12 cellular contexts compared by ENCODE assay signal in genomic region chr12:71731439-71732356, GRCh38. TPM values are rescaled to one million over a fixed set of nuclear protein-coding genes. Genes with fewer than 3 reads are reported as not detected.
DNase-seq lines count a peak whose midpoint lies in the region; ATAC-seq, FAIRE-seq and TF ChIP-seq lines count a peak whose summit lies in the region.
"Had no signal": no experiment of that assay in that cellular context is flagged by ENCODE, and none has a peak within 500 bp of the region (broad histone marks: within the 10 kb centered on the region; RNA-seq: fewer than 3 reads in every experiment).

No MANE protein-coding gene starts in this region.

- BruUV-seq in IMR-90 (replicated peaks; lab: Mats Ljungman, UMichigan), result no TSS peak

- H3K27me3 ChIP-seq in IMR-90 (ENCODE audit: control insufficient read depth, insufficient read depth, low read length), result no peaks in the 10 kb centered on the region
- no peaks in the 10 kb centered on the region for H3K27me3 ChIP-seq in astrocyte (ENCODE audit: insufficient read depth, low read length)
- H3K27me3 ChIP-seq: sigmoid colon had no signal

- FAIRE-seq in astrocyte (lab: Jason Lieb, UNC), result peak; percentile 45

- H3K9ac ChIP-seq in IMR-90 (ENCODE audit: low read depth, low read length) (no peak overlapping the region), astrocyte (ENCODE audit: low read length) (peak overlapping the region; percentile 60)

- peak overlapping the region; percentile 77 for H3K27ac Mint-ChIP-seq in astrocyte (ENCODE audit: unreplicated experiment)
- H3K27ac Mint-ChIP-seq in memory B cell, result no peak overlapping the region

- ATAC-seq in IMR-90 (ENCODE audit: low read depth) (peak; percentile 72), memory B cell (ENCODE audit: low read depth) (peak; percentile 52), HG03354 (IDR thresholded peaks at IDR 0.05; ENCODE audit: poor library complexity, severe bottlenecking, unreplicated experiment) (no peak)

- H3K4me1 ChIP-seq in IMR-90 (ENCODE audit: control insufficient read depth, insufficient read depth, low read length) (no peaks in the 10 kb centered on the region), astrocyte (ENCODE audit: insufficient read depth, low read length) (peaks cover 12% of the 10 kb centered on the region)
- H3K4me1 ChIP-seq: sigmoid colon had no signal

- peak overlapping the region; percentile 57 for H2AK9ac ChIP-seq in IMR-90 (replicated peaks; ENCODE audit: low read depth, low read length, poor library complexity)

- no peak overlapping the region for H3K4me2 ChIP-seq in IMR-90 (ENCODE audit: low read depth, low read length)
- peak overlapping the region; percentile 61 for H3K4me2 ChIP-seq in astrocyte (ENCODE audit: low read length)

- in situ Hi-C loops in IMR-90 (cut with MboI; ENCODE audit: low sequenced_read_pairs), result no loop called here

- no peak overlapping the region for H3K56ac ChIP-seq in IMR-90 (ENCODE audit: extremely low read depth, insufficient read depth, low read length)

- no peaks in the 10 kb centered on the region for H4K20me1 ChIP-seq in IMR-90 (ENCODE audit: insufficient read depth, low read length)
- H4K20me1 ChIP-seq in astrocyte (ENCODE audit: insufficient read depth, low read length), result no peaks in the 10 kb centered on the region

- peak overlapping the region; percentile 28 for H2BK5ac ChIP-seq in IMR-90 (ENCODE audit: low read depth, low read length, poor library complexity, severe bottlenecking)

- DNase-seq in IMR-90 (peak; percentile 80), astrocyte (ENCODE audit: low read depth) (peak; percentile 90), memory B cell (ENCODE audit: low spot score in 2 of 2) (no peak), NCI-H345 treated with DMSO at 0.1 percent for 48 hours (lab: John Stamatoyannopoulos, UW; ENCODE audit: unreplicated experiment) (no peak)
- DNase-seq in activated T-cell treated with anti-CD3 and anti-CD28 coated beads, Interleukin-2, amount 50 U/mL, for 48 hours, result no peak
- no peak for DNase-seq in activated CD4-positive, alpha-beta T cell treated with anti-CD3 and anti-CD28 coated beads for 48 hours
- DNase-seq: DMS79, erythroblast, sigmoid colon had no signal

- peak overlapping the region; percentile 52; the same call in 1 of the 2 replicates for H3K4ac ChIP-seq in IMR-90 (ENCODE audit: low read depth, low read length)

- H3K79me1 ChIP-seq in IMR-90 (ENCODE audit: low read depth in 1 of 2, low read length in 2 of 2), result no peaks in the 10 kb centered on the region

- H3K18ac ChIP-seq in IMR-90 (ENCODE audit: low read depth, low read length), result no peak overlapping the region

- dilution Hi-C loops in IMR-90 (cut with HindIII; ENCODE audit: low sequenced_read_pairs, unreplicated experiment), result no loop called here

- no peak overlapping the region for H3K27ac ChIP-seq in IMR-90 (ENCODE audit: insufficient read depth, low read length)
- H3K27ac ChIP-seq in astrocyte (ENCODE audit: low read depth, low read length), result peak overlapping the region; percentile 86
- H3K27ac ChIP-seq: RWPE1, sigmoid colon had no signal

- H3K23ac ChIP-seq in IMR-90 (ENCODE audit: low read depth, low read length), result no peak overlapping the region

- 77% methylated on average over 8 of the region's 21 CpGs; no CpG with 5 or more reads in 1 of the 2 experiments for WGBS in IMR-90 (ENCODE audit: extremely low coverage in 2 of 2, insufficient read length in 1 of 2), 2 experiments

- H3K14ac ChIP-seq in IMR-90 (replicated peaks; ENCODE audit: low read depth, low read length), result peak overlapping the region; percentile 68; the same call in 1 of the 2 replicates

- H3K36me3 ChIP-seq in IMR-90 (ENCODE audit: control insufficient read depth, insufficient read depth, low read length), result no peaks in the 10 kb centered on the region
- no peaks in the 10 kb centered on the region for H3K36me3 ChIP-seq in astrocyte (ENCODE audit: insufficient read depth, low read length)
- H3K36me3 ChIP-seq: sigmoid colon had no signal

- CTCF ChIA-PET in IMR-90 (lab: Yijun Ruan, JAX), result no interaction called here

- no peak for TF ChIP-seq RAD21 in IMR-90 (IDR thresholded peaks at IDR 0.05; ENCODE audit: low read length)

- H3K4me3 Mint-ChIP-seq in astrocyte (ENCODE audit: unreplicated experiment) (no peak overlapping the region), memory B cell (no peak overlapping the region)

- H3K9me3 ChIP-seq in IMR-90 (ENCODE audit: control insufficient read depth, insufficient read depth, low read length) (no peaks in the 10 kb centered on the region), astrocyte (ENCODE audit: insufficient read depth, low read depth, low read length) (no peaks in the 10 kb centered on the region)
- H3K9me3 ChIP-seq: sigmoid colon had no signal

- no peaks in the 10 kb centered on the region for H3K79me2 ChIP-seq in astrocyte (ENCODE audit: insufficient read depth, low read length)

- no peak for TF ChIP-seq POLR2A in IMR-90 (IDR thresholded peaks at IDR 0.05; ENCODE audit: low read depth, low read length)

- H2BK15ac ChIP-seq in IMR-90 (ENCODE audit: low read depth, low read length), result peak overlapping the region; percentile 12; the same call in 1 of the 3 replicates

- H2BK20ac ChIP-seq in IMR-90 (ENCODE audit: low read depth, low read length), result peak overlapping the region; percentile 72

- H3K9me3 Mint-ChIP-seq in astrocyte (ENCODE audit: unreplicated experiment), result no peaks in the 10 kb centered on the region
- H3K9me3 Mint-ChIP-seq in memory B cell, result no peaks in the 10 kb centered on the region

- no peak overlapping the region for H3K4me3 ChIP-seq in IMR-90 (ENCODE audit: insufficient read depth, low read depth, low read length)
- H3K4me3 ChIP-seq in astrocyte (ENCODE audit: insufficient read depth, low read depth, low read length), result peak overlapping the region; percentile 24
- H3K4me3 ChIP-seq: sigmoid colon had no signal

- peak overlapping the region; percentile 47 to 71; a peak in 2 of 4 replicates for H4K8ac ChIP-seq in IMR-90 (ENCODE audit: low read depth in 2 of 2, low read length in 2 of 2)

- no peaks in the 10 kb centered on the region for H3K9me1 ChIP-seq in IMR-90 (ENCODE audit: insufficient read depth, low read length)

- H3K4me1 Mint-ChIP-seq in astrocyte (ENCODE audit: low read depth, unreplicated experiment) (peaks cover 11% of the 10 kb centered on the region), memory B cell (peaks cover 2% of the 10 kb centered on the region)

- H2BK120ac ChIP-seq in IMR-90 (ENCODE audit: low read depth, low read length), result peak overlapping the region; percentile 75

- POLR2A ChIA-PET in IMR-90 (lab: Charles Lee; ENCODE audit: unreplicated experiment), result no interaction called here

- peak overlapping the region; percentile 38; the same call in 1 of the 2 replicates for H2AK5ac ChIP-seq in IMR-90 (ENCODE audit: low read depth, low read length)

- peak overlapping the region; percentile 36; the same call in 1 of the 2 replicates for H4K5ac ChIP-seq in IMR-90 (ENCODE audit: low read depth, low read length)

- peak; percentile 32; the same call in 2 of the 3 replicates for TF ChIP-seq CTCF in GM12872 (IDR thresholded peaks at IDR 0.05; ENCODE audit: insufficient read depth, low read depth, low read length)
- TF ChIP-seq CTCF in IMR-90 (conservative IDR thresholded peaks at IDR 0.05; ENCODE audit: low read depth, low read length), result no peak
- no peak for TF ChIP-seq CTCF in astrocyte (IDR thresholded peaks at IDR 0.05; ENCODE audit: insufficient read depth, low read depth, low read length)

- H3K27me3 Mint-ChIP-seq in astrocyte (ENCODE audit: low read depth, unreplicated experiment) (no peaks in the 10 kb centered on the region), memory B cell (no peaks in the 10 kb centered on the region)

- H2AFZ ChIP-seq in IMR-90 (replicated peaks; ENCODE audit: low read length, poor library complexity) (peak overlapping the region; percentile 76), astrocyte (ENCODE audit: low read depth, low read length) (peak overlapping the region; percentile 57)

- intact Hi-C loops in IMR-90 (cut with micrococcal nuclease), result no loop called here

- H3K36me3 Mint-ChIP-seq in astrocyte (ENCODE audit: low read depth, unreplicated experiment), result no peaks in the 10 kb centered on the region
- peaks cover 2% of the 10 kb centered on the region for H3K36me3 Mint-ChIP-seq in memory B cell

- H4K91ac ChIP-seq in IMR-90 (ENCODE audit: insufficient read depth, low read depth, low read length), result peak overlapping the region; percentile 58; the same call in 1 of the 2 replicates

TF ChIP-seq in IMR-90, 13 proteins besides CTCF, POLR2A, EP300 and RAD21:
- no peak for TF ChIP-seq RCOR1 (IDR thresholded peaks at IDR 0.05; ENCODE audit: insufficient replicate concordance, low read length)
- TF ChIP-seq BHLHE40 (IDR thresholded peaks at IDR 0.05; ENCODE audit: low read depth, low read length), result peak; percentile 25; the same call in 1 of the 2 replicates

RNA-seq across cellular contexts. Expression of gene RAB21, which starts 23.0 kb away (rescaled TPM):
- total RNA-seq in IMR-90 (2012; rRNA removed) (13.8 and 30.8 TPM in 2 replicates), astrocyte (87.6 and 88.5 TPM in 2 replicates)
- 9.9 and 15.0 TPM in 2 replicates for polyA plus RNA-seq in IMR-90 (2012; rRNA removed)
- 0.41 and 0.46 TPM in 2 replicates for polyA plus RNA-seq in IMR-90 (2012; cell fraction: cytosol; rRNA removed)
- 0.22 and 6.1 TPM in 2 replicates for polyA plus RNA-seq in IMR-90 (2012; cell fraction: nucleus; rRNA removed; ENCODE audit: low replicate concordance)

RNA-seq across cellular contexts. Expression of gene TMEM19, which starts 45.8 kb away (rescaled TPM):
- total RNA-seq in IMR-90 (2012; rRNA removed) (28.7 and 43.9 TPM in 2 replicates), astrocyte (22.6 and 25.8 TPM in 2 replicates)
- 8.9 and 11.4 TPM in 2 replicates for polyA plus RNA-seq in IMR-90 (2012; rRNA removed)
- 1.1 and 3.1 TPM in 2 replicates for polyA plus RNA-seq in IMR-90 (2012; cell fraction: cytosol; rRNA removed)
- 0.57 and 4.3 TPM in 2 replicates for polyA plus RNA-seq in IMR-90 (2012; cell fraction: nucleus; rRNA removed; ENCODE audit: low replicate concordance)

Comparison
In these comparisons a context has a peak if more than half of its experiments do, and no peak if none do; other contexts are left out.
1. DNase-seq: peak in IMR-90 (single experiment) and astrocyte (single experiment); none in memory B cell (0 of 2), activated T-cell treated with anti-CD3 and anti-CD28 coated beads, Interleukin-2, amount 50 U/mL, for 48 hours (0 of 2), NCI-H345 treated with DMSO at 0.1 percent for 48 hours (single experiment) and activated CD4-positive, alpha-beta T cell treated with anti-CD3 and anti-CD28 coated beads for 48 hours (single experiment).